Comparison of ENCODE assay signal across 26 cellular contexts in the genomic region with DNA sequence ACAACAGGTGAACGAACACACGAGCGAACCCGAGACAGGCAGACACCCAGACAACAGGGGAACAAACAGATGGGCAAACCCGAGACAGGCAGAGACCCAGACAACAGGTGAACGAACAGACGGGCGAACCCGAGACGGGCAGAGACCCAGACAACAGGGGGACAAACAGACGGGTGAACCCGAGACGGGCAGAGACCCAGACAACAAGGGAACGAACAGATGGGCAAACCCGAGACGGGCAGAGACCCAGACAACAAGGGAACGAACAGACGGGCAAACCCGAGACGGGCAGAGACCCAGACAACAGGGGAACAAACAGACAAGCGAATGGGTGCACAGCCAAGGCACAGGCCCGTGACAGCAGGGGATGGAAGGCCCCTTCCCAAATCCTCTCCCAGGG.
A peak's percentile ranks its signal among the peaks of the same experiment; 100 is the strongest.
DNase-seq lines count a peak whose midpoint lies in the region; ATAC-seq and TF ChIP-seq lines count a peak whose summit lies in the region.
"Had no signal": no experiment of that assay in that cellular context is flagged by ENCODE, and none has a peak within 500 bp of the region (broad histone marks: within the 10 kb centered on the region; RNA-seq: fewer than 3 reads in every experiment).

No MANE protein-coding gene starts in this region.

- no peaks in the 10 kb centered on the region for H3K9me3 ChIP-seq in CD4-positive, alpha-beta memory T cell (ENCODE audit: control insufficient read depth in 1 of 2, low read length in 2 of 2)
- no peaks in the 10 kb centered on the region for H3K9me3 ChIP-seq in gastroesophageal sphincter
- H3K9me3 ChIP-seq: ascending aorta, ovary, stomach, tibial artery had no signal

- in situ Hi-C loops in G401 (cut with HindIII; ENCODE audit: low sequenced_read_pairs): no loop called here

- POLR2A ChIA-PET in CD4-positive, alpha-beta memory T cell (lab: Charles Lee; ENCODE audit: partially characterized antibody): no interaction called here
- POLR2A ChIA-PET in WTC11 (lab: Charles Lee): no interaction called here
- POLR2A ChIA-PET in naive thymus-derived CD8-positive, alpha-beta T cell (lab: Charles Lee): no interaction called here

- WGBS in gastroesophageal sphincter (ENCODE audit: low coverage in 1 of 2), 2 donors: 84 to 90% methylated on average over 11 to 18 of the region's 22 CpGs

- no peak for TF ChIP-seq CTCF in WTC11 (IDR thresholded peaks at IDR 0.05)
- no peak for TF ChIP-seq CTCF in gastroesophageal sphincter (IDR thresholded peaks at IDR 0.05)

- intact Hi-C loops in CD4-positive, alpha-beta memory T cell (cut with micrococcal nuclease): no loop called here

- peaks cover 14 to 55% (median 37%) of the 10 kb centered on the region in 4 donors for H3K4me1 Mint-ChIP-seq in CD4-positive, alpha-beta memory T cell
- H3K4me1 Mint-ChIP-seq in WTC11: no peaks in the 10 kb centered on the region
- H3K4me1 Mint-ChIP-seq in naive thymus-derived CD8-positive, alpha-beta T cell: peaks cover 28 to 50% (median 30%) of the 10 kb centered on the region in 4 donors

- TF ChIP-seq POLR2A in gastroesophageal sphincter (IDR thresholded peaks at IDR 0.05): no peak

- no peak for ATAC-seq in WTC11
- ATAC-seq in naive thymus-derived CD8-positive, alpha-beta T cell: no peak
- ATAC-seq in GM19463 (IDR thresholded peaks at IDR 0.05; ENCODE audit: unreplicated experiment): no peak
- ATAC-seq in HG03521 (IDR thresholded peaks at IDR 0.05; ENCODE audit: unreplicated experiment): no peak
- no peak for ATAC-seq in gastroesophageal sphincter
- ATAC-seq: activated T-cell treated with anti-CD3 and anti-CD28 coated beads, Interleukin-2, amount 50 U/mL, for 72 hours; left lobe of liver; natural killer cell had no signal

- H3K27me3 ChIP-seq in CD4-positive, alpha-beta memory T cell (ENCODE audit: insufficient read depth, low read length): no peaks in the 10 kb centered on the region
- no peaks in the 10 kb centered on the region for H3K27me3 ChIP-seq in gastroesophageal sphincter
- H3K27me3 ChIP-seq: ascending aorta, ovary, stomach, tibial artery had no signal

- no peaks in the 10 kb centered on the region for H3K27me3 Mint-ChIP-seq in CD4-positive, alpha-beta memory T cell
- H3K27me3 Mint-ChIP-seq in WTC11 (ENCODE audit: low read depth): peaks cover 2% of the 10 kb centered on the region; the same call in 1 of the 2 replicates
- H3K27me3 Mint-ChIP-seq in naive thymus-derived CD8-positive, alpha-beta T cell: no peaks in the 10 kb centered on the region
- H3K27me3 Mint-ChIP-seq: activated CD4-positive, alpha-beta T cell treated with anti-CD3 and anti-CD28 coated beads, Interleukin-2, amount 10 ng/mL, durations not matched to agents 24 days and 14 days had no signal

- DNase-seq in CD4-positive, alpha-beta memory T cell: no peak
- DNase-seq in G401 (ENCODE audit: low spot score) (peak; percentile 79), WTC11 (ENCODE audit: low spot score) (no peak)
- no peak for DNase-seq in naive thymus-derived CD8-positive, alpha-beta T cell
- no peak for DNase-seq in activated CD4-positive, alpha-beta T cell treated with anti-CD3 and anti-CD28 coated beads, Interleukin-2, amount 50 U/mL, for 1 hour
- DNase-seq: activated CD4-positive, alpha-beta T cell treated with anti-CD3 and anti-CD28 coated beads, Interleukin-2, amount 10 ng/mL, durations not matched to agents 24 days and 14 days; activated naive CD4-positive, alpha-beta T cell treated with Interleukin-2 at 50 U/mL for 16 hours; activated T-cell treated with anti-CD3 and anti-CD28 coated beads, Interleukin-2, amount 50 U/mL, for 72 hours; central memory CD4-positive, alpha-beta T cell; DMS53; erythroblast; hippocampal formation; natural killer cell; NCI-H2227 treated with DMSO at 0.1 percent for 48 hours; NCI-H69; ovary; retina; stomach; tibial artery had no signal

- CTCF ChIA-PET in CD4-positive, alpha-beta memory T cell (lab: Charles Lee; ENCODE audit: partially characterized antibody): no interaction called here
- CTCF ChIA-PET in WTC11 (lab: Charles Lee): no interaction called here

- H3K36me3 ChIP-seq in CD4-positive, alpha-beta memory T cell (ENCODE audit: insufficient read depth, low read length): peaks cover 39% of the 10 kb centered on the region
- peaks cover 0 to 19% of the 10 kb centered on the region in 2 donors for H3K36me3 ChIP-seq in gastroesophageal sphincter
- H3K36me3 ChIP-seq: ascending aorta, ovary had no signal

- H3K9me3 Mint-ChIP-seq in CD4-positive, alpha-beta memory T cell: peaks cover 0 to 13% (median 0%) of the 10 kb centered on the region in 8 donors
- peaks cover 16% of the 10 kb centered on the region for H3K9me3 Mint-ChIP-seq in WTC11
- peaks cover 0 to 1% (median 0%) of the 10 kb centered on the region in 9 donors for H3K9me3 Mint-ChIP-seq in naive thymus-derived CD8-positive, alpha-beta T cell
- H3K9me3 Mint-ChIP-seq: activated CD4-positive, alpha-beta T cell treated with anti-CD3 and anti-CD28 coated beads, Interleukin-2, amount 10 ng/mL, durations not matched to agents 24 days and 14 days; activated T-cell treated with anti-CD3 and anti-CD28 coated beads, Interleukin-2, amount 50 U/mL, for 72 hours; natural killer cell had no signal

- TF ChIP-seq EP300 in gastroesophageal sphincter (IDR thresholded peaks at IDR 0.05): no peak

- no peak overlapping the region for H3K4me3 ChIP-seq in CD4-positive, alpha-beta memory T cell (ENCODE audit: low read length in 2 of 2)
- H3K4me3 ChIP-seq in gastroesophageal sphincter: no peak overlapping the region
- H3K4me3 ChIP-seq: ascending aorta, ovary, stomach, tibial artery had no signal

- H3K36me3 Mint-ChIP-seq in CD4-positive, alpha-beta memory T cell: peaks cover 33 to 43% of the 10 kb centered on the region in 2 donors
- peaks cover 36% of the 10 kb centered on the region for H3K36me3 Mint-ChIP-seq in WTC11
- H3K36me3 Mint-ChIP-seq in naive thymus-derived CD8-positive, alpha-beta T cell: peaks cover 17 to 57% (median 19%) of the 10 kb centered on the region in 3 donors
- H3K36me3 Mint-ChIP-seq: natural killer cell had no signal

- no peak overlapping the region for H3K27ac ChIP-seq in CD4-positive, alpha-beta memory T cell (ENCODE audit: low read depth, low read length)
- no peak overlapping the region for H3K27ac ChIP-seq in gastroesophageal sphincter
- H3K27ac ChIP-seq: ascending aorta, KMS-11, ovary, stomach, tibial artery had no signal

- peaks cover 36% of the 10 kb centered on the region for H3K4me1 ChIP-seq in CD4-positive, alpha-beta memory T cell (ENCODE audit: insufficient read depth, low read length)
- no peaks in the 10 kb centered on the region for H3K4me1 ChIP-seq in gastroesophageal sphincter
- H3K4me1 ChIP-seq: ascending aorta had no signal

- no peak overlapping the region for H3K4me3 Mint-ChIP-seq in CD4-positive, alpha-beta memory T cell
- no peak overlapping the region for H3K4me3 Mint-ChIP-seq in WTC11
- peak overlapping the region in 5 of 10 donors; percentile 13 to 52 (median 39) for H3K4me3 Mint-ChIP-seq in naive thymus-derived CD8-positive, alpha-beta T cell
- H3K4me3 Mint-ChIP-seq: activated CD4-positive, alpha-beta T cell treated with anti-CD3 and anti-CD28 coated beads, Interleukin-2, amount 10 ng/mL, durations not matched to agents 24 days and 14 days; activated T-cell treated with anti-CD3 and anti-CD28 coated beads, Interleukin-2, amount 50 U/mL, for 72 hours; T-helper 1 cell treated with Interleukin-12 subunit alpha and Interleukin-12 subunit beta and Interleukin-4 antibody, amounts not matched to agents 30 μg/mL and 1 μg/mL, for 36 hours had no signal

- peak overlapping the region in 4 of 7 donors; percentile 60 to 86 (median 72) for H3K27ac Mint-ChIP-seq in CD4-positive, alpha-beta memory T cell
- H3K27ac Mint-ChIP-seq in WTC11: peak overlapping the region; percentile 56
- H3K27ac Mint-ChIP-seq in naive thymus-derived CD8-positive, alpha-beta T cell: peak overlapping the region in 6 of 10 donors; percentile 68 to 88 (median 80)
- H3K27ac Mint-ChIP-seq: activated CD4-positive, alpha-beta T cell treated with anti-CD3 and anti-CD28 coated beads, Interleukin-2, amount 10 ng/mL, durations not matched to agents 24 days and 14 days; activated T-cell treated with anti-CD3 and anti-CD28 coated beads, Interleukin-2, amount 50 U/mL, for 72 hours; T-helper 1 cell treated with Interleukin-12 subunit alpha and Interleukin-12 subunit beta and Interleukin-4 antibody, amounts not matched to agents 30 μg/mL and 1 μg/mL, for 36 hours had no signal

TF ChIP-seq in WTC11, 78 proteins besides CTCF, POLR2A, EP300 and RAD21 (continues in another document):
- TF ChIP-seq IRF2 (CRISPR knock-in tag; IDR thresholded peaks at IDR 0.05; ENCODE audit: borderline replicate concordance, low read depth): no peak
- no peak for TF ChIP-seq TEAD1 (CRISPR knock-in tag; IDR thresholded peaks at IDR 0.05)
- no peak for TF ChIP-seq RELA (CRISPR knock-in tag; IDR thresholded peaks at IDR 0.05; ENCODE audit: borderline replicate concordance)
- TF ChIP-seq, protein P1, sequence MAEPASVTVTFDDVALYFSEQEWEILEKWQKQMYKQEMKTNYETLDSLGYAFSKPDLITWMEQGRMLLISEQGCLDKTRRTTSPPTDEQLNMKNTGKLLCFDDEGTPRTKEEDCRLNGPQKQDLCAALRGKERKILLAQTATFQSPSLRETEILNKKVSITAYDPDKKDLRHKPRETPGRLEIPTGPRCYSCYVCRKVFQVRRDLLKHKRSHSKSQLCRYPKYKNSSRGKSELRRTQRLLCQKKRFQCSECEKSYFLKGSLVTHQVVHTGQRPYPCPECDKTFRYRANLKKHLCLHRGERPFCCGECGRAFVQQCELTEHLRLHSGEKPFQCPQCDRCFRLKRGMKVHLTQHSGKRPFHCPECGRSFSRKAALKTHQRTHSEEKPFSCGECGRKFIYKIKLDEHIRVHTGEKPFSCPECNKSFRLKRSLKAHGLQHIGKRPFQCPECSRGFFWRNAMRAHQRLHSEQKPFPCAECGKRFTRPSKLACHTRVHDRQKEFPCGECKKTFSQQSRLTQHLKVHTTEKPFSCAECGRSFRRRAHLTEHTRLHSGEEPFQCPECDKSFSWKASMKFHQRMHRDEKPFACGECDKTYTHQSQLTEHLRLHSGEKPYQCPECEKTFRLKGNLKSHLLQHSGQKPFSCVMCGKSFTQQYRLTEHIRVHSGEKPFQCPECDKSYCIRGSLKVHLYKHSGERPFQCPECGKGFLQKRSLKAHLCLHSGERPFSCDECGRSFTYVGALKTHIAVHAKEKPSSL (CRISPR knock-in tag; conservative IDR thresholded peaks at IDR 0.05): no peak
- TF ChIP-seq RORB (CRISPR knock-in tag; IDR thresholded peaks at IDR 0.05): no peak
- TF ChIP-seq JUN (CRISPR knock-in tag; IDR thresholded peaks at IDR 0.05): no peak
- TF ChIP-seq ZNF121 (CRISPR knock-in tag; IDR thresholded peaks at IDR 0.05): no peak
- TF ChIP-seq, protein P2, sequence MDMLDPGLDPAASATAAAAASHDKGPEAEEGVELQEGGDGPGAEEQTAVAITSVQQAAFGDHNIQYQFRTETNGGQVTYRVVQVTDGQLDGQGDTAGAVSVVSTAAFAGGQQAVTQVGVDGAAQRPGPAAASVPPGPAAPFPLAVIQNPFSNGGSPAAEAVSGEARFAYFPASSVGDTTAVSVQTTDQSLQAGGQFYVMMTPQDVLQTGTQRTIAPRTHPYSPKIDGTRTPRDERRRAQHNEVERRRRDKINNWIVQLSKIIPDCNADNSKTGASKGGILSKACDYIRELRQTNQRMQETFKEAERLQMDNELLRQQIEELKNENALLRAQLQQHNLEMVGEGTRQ (CRISPR knock-in tag; IDR thresholded peaks at IDR 0.05): no peak
- no peak for TF ChIP-seq MXD4 (CRISPR knock-in tag; IDR thresholded peaks at IDR 0.05; ENCODE audit: borderline replicate concordance)
